10 cellular contexts compared by ENCODE assay signal in genomic region chr12:46366771-46367170, GRCh38. TPM values are rescaled to one million over a fixed set of nuclear protein-coding genes. Genes with fewer than 3 reads are reported as not detected.
A peak's percentile ranks its signal among the peaks of the same experiment; 100 is the strongest.
DNase-seq lines count a peak whose midpoint lies in the region; ATAC-seq and TF ChIP-seq lines count a peak whose summit lies in the region.
"Had no signal": no experiment of that assay in that cellular context is flagged by ENCODE, and none has a peak within 500 bp of the region (broad histone marks: within the 10 kb centered on the region; RNA-seq: fewer than 3 reads in every experiment).

No MANE protein-coding gene starts in this region.

- H3K4me1 ChIP-seq in adipocyte (ENCODE audit: control insufficient read depth, insufficient read depth, low read length) = peaks cover 68% of the 10 kb centered on the region
- H3K4me1 ChIP-seq in right lobe of liver = peaks cover 0 to 68% (median 20%) of the 10 kb centered on the region in 4 donors
- H3K4me1 ChIP-seq in tibial nerve = peaks cover 5 to 89% (median 60%) of the 10 kb centered on the region in 4 donors

- H3K36me3 ChIP-seq in adipocyte (ENCODE audit: control insufficient read depth, insufficient read depth, low read length, severe bottlenecking) (peaks cover 94% of the 10 kb centered on the region), right lobe of liver (peaks cover 42 to 94% (median 81%) of the 10 kb centered on the region in 4 donors), tibial nerve (peaks cover 0 to 91% (median 40%) of the 10 kb centered on the region in 3 donors)

- POLR2A ChIA-PET in activated CD4-positive, alpha-beta T cell treated with anti-CD3 and anti-CD28 coated beads for 36 hours (lab: Charles Lee) = interaction anchor here (2.1 kb wide), 1 partner anchor 11 kb away, joined by 7 read pairs; no protein-coding TSS in a partner anchor

- H3K9ac ChIP-seq in adipocyte (ENCODE audit: low read length) = peak overlapping the region; percentile 99

- peak overlapping the region; percentile 97 for H3K4me3 Mint-ChIP-seq in activated CD4-positive, alpha-beta T cell treated with anti-CD3 and anti-CD28 coated beads for 36 hours

- H3K9me3 Mint-ChIP-seq in activated CD4-positive, alpha-beta T cell treated with anti-CD3 and anti-CD28 coated beads for 36 hours (ENCODE audit: low read depth) = no peaks in the 10 kb centered on the region

- H3K4me3 ChIP-seq in adipocyte (ENCODE audit: low read length) = peak overlapping the region; percentile 97
- H3K4me3 ChIP-seq in right lobe of liver = no peak overlapping the region
- peak overlapping the region in 2 of 4 donors; percentile 72 to 96 for H3K4me3 ChIP-seq in tibial nerve

- H3K27me3 Mint-ChIP-seq in activated CD4-positive, alpha-beta T cell treated with anti-CD3 and anti-CD28 coated beads for 36 hours = no peaks in the 10 kb centered on the region

- peak overlapping the region in 2 of 3 donors; percentile 23 to 98 for H3K27ac ChIP-seq in right lobe of liver
- peak overlapping the region in 3 of 4 donors; percentile 2 to 96 (median 81) for H3K27ac ChIP-seq in tibial nerve

- TF ChIP-seq CTCF in right lobe of liver (IDR thresholded peaks at IDR 0.05) (no peak), tibial nerve (IDR thresholded peaks at IDR 0.05) (no peak)

- no peaks in the 10 kb centered on the region for H3K9me3 ChIP-seq in adipocyte (ENCODE audit: control insufficient read depth, low read length)
- H3K9me3 ChIP-seq in right lobe of liver = no peaks in the 10 kb centered on the region
- H3K9me3 ChIP-seq in tibial nerve = no peaks in the 10 kb centered on the region

- DNase-seq in activated CD4-positive, alpha-beta T cell treated with anti-CD3 and anti-CD28 coated beads for 36 hours = no peak
- DNase-seq in activated CD4-positive, alpha-beta T cell treated with anti-CD3 and anti-CD28 coated beads for 1 hour = no peak
- DNase-seq in adipocyte (ENCODE audit: low read depth) (peak; percentile 23), right lobe of liver (no peak), tibial nerve (ENCODE audit: low spot score in 2 of 2) (no peak), LoVo (ENCODE audit: low spot score) (no peak), UCSD-AML1 (lab: John Stamatoyannopoulos, UW; ENCODE audit: unreplicated experiment) (no peak)
- no peak for DNase-seq in activated CD8-positive, alpha-beta memory T cell treated with anti-CD3 and anti-CD28 coated beads for 24 hours
- DNase-seq: NCI-H187 treated with DMSO at 0.1 percent for 48 hours had no signal

- H3K4me1 Mint-ChIP-seq in activated CD4-positive, alpha-beta T cell treated with anti-CD3 and anti-CD28 coated beads for 36 hours = peaks cover 77% of the 10 kb centered on the region

- H3K36me3 Mint-ChIP-seq in activated CD4-positive, alpha-beta T cell treated with anti-CD3 and anti-CD28 coated beads for 36 hours (ENCODE audit: low read depth) = peaks cover 90% of the 10 kb centered on the region

- intact Hi-C loops in activated CD4-positive, alpha-beta T cell treated with anti-CD3 and anti-CD28 coated beads for 36 hours (cut with DNase I, micrococcal nuclease) = loop anchor here in 1 of 2 experiments (5.0 kb wide), 1 partner anchor 214 kb away; no protein-coding TSS in a partner anchor
- intact Hi-C loops in right lobe of liver (cut with DNase I) = no loop called here

- no peaks in the 10 kb centered on the region for H3K27me3 ChIP-seq in adipocyte (replicated peaks; ENCODE audit: control insufficient read depth, insufficient read depth, low read length)
- no peaks in the 10 kb centered on the region for H3K27me3 ChIP-seq in right lobe of liver
- no peaks in the 10 kb centered on the region for H3K27me3 ChIP-seq in tibial nerve

- CTCF ChIA-PET in activated CD4-positive, alpha-beta T cell treated with anti-CD3 and anti-CD28 coated beads for 36 hours (lab: Charles Lee) = interaction anchor here (1.0 to 1.4 kb wide), 2 partner anchors 8 to 242 kb away, joined by 3 to 4 read pairs; no protein-coding TSS in a partner anchor

- TF ChIP-seq POLR2A in right lobe of liver (IDR thresholded peaks at IDR 0.05) = no peak
- no peak for TF ChIP-seq POLR2A in tibial nerve (IDR thresholded peaks at IDR 0.05)

- no peak for TF ChIP-seq EP300 in tibial nerve (IDR thresholded peaks at IDR 0.05)

- WGBS in right lobe of liver (ENCODE audit: insufficient coverage, low coverage, low lambda C conversion rate, missing lambda C conversion rate) = 66% methylated on average over 5 of the region's 5 CpGs
- 70 to 72% methylated on average over 5 of the region's 5 CpGs for WGBS in tibial nerve, 2 donors

- no peak overlapping the region for H3K27ac Mint-ChIP-seq in activated CD4-positive, alpha-beta T cell treated with anti-CD3 and anti-CD28 coated beads for 36 hours

- ATAC-seq in activated CD4-positive, alpha-beta T cell treated with anti-CD3 and anti-CD28 coated beads for 36 hours = no peak
- no peak for ATAC-seq in right lobe of liver
- ATAC-seq: activated CD4-positive, CD25-positive, alpha-beta regulatory T cell treated with anti-CD3 and anti-CD28 coated beads, Interleukin-2, amount 50 U/mL, for 24 hours had no signal

RNA-seq across cellular contexts. Expression of gene SLC38A2, which starts 5.8 kb away (rescaled TPM):
- 100 to 1,000 TPM; 211 to 296 TPM for total RNA-seq in activated CD4-positive, alpha-beta T cell treated with anti-CD3 and anti-CD28 coated beads for 36 hours
- total RNA-seq in right lobe of liver = 100 to 1,000 TPM in 5 of 6 experiments, 10 to 100 TPM in 1; 77.0 to 463 (median 290) TPM
- 100 to 1,000 TPM; 368 to 440 (median 381) TPM for total RNA-seq in tibial nerve
